Comparison of ENCODE assay signal across 8 cellular contexts in the genomic region with DNA sequence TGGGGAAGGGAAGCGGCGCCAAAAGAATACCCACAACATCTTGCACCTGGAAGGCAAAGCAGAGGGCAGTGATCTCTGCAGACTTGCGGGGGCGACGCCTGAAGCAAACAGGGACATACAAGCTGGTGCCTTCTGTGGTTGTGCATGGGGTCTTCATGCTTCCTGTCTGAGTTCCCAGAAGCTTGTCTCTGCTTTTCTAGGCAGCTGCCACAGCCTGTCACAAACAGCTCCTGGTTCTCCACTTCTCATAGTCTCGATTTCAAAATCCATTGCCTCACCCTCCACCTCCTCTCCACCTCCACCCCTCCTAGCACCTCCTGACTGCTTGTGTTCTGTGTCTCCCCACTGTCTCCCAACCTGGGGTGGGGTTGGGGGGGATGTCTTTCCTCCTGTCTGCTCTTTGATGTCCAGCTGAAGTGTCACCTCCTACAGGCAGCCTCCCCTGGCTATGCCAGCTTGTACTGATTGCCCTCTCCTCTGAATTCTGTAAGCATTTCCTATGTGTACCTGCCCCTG. TPM values are rescaled to one million over a fixed set of nuclear protein-coding genes. Genes with fewer than 3 reads are reported as not detected.
DNase-seq lines count a peak whose midpoint lies in the region; FAIRE-seq and TF ChIP-seq lines count a peak whose summit lies in the region.

No MANE protein-coding gene starts in this region.

- TF ChIP-seq EP300 in neural cell (conservative IDR thresholded peaks at IDR 0.05; ENCODE audit: poor library complexity, severe bottlenecking) = no peak

- no peaks in the 10 kb centered on the region for H3K36me3 ChIP-seq in HUES48 (ENCODE audit: control insufficient read depth, insufficient read depth, low read length)
- H3K36me3 ChIP-seq in breast epithelium = no peaks in the 10 kb centered on the region
- no peaks in the 10 kb centered on the region for H3K36me3 ChIP-seq in neural cell (ENCODE audit: insufficient read depth, low read length)

- DNase-seq in GM12891 (ENCODE audit: insufficient read length, low spot score) = no peak
- DNase-seq in breast epithelium (ENCODE audit: low spot score in 2 of 2) = no peak
- DNase-seq in ACHN = no peak
- DNase-seq in T-helper 9 cell = no peak
- DNase-seq in occipital lobe (lab: John Stamatoyannopoulos, UW) = no peak
- DNase-seq in glomerular visceral epithelial cell (ENCODE audit: extremely low spot score) = no peak

- H3K27me3 ChIP-seq in HUES48 (ENCODE audit: control insufficient read depth, insufficient read depth, low read length) (peaks cover 48% of the 10 kb centered on the region), breast epithelium (peaks cover 0 to 4% of the 10 kb centered on the region in 2 donors), neural cell (ENCODE audit: insufficient read depth, low read depth, low read length) (peaks cover 26% of the 10 kb centered on the region)

- H2AFZ ChIP-seq in neural cell (ENCODE audit: low read depth, low read length) = no peak overlapping the region

- in situ Hi-C loops in ACHN (cut with HindIII; ENCODE audit: low pct_ligation_motif_present, low pct_unique_long_range_greater_than_20kb, low sequenced_read_pairs) = no loop called here

- H3K4me2 ChIP-seq in neural cell (ENCODE audit: low read length) = no peak overlapping the region

- TF ChIP-seq RAD21 in neural cell (conservative IDR thresholded peaks at IDR 0.05) = no peak

- H3K27ac ChIP-seq in HUES48 (ENCODE audit: low read depth, low read length) (no peak overlapping the region), breast epithelium (no peak overlapping the region), neural cell (ENCODE audit: low read length) (no peak overlapping the region)

- TF ChIP-seq POLR2A in GM12891 (IDR thresholded peaks at IDR 0.05; ENCODE audit: low read depth, low read length) = no peak
- no peak for TF ChIP-seq POLR2A in breast epithelium (IDR thresholded peaks at IDR 0.05)

- H3K9me3 ChIP-seq in HUES48 (ENCODE audit: control insufficient read depth, insufficient read depth, low read length) (0 out of 2 replicates have a peak, but pooled peaks cover 2% of the 10 kb centered on the region), breast epithelium (no peaks in the 10 kb centered on the region), neural cell (ENCODE audit: low read length) (no peaks in the 10 kb centered on the region)

- H3F3A ChIP-seq in neural cell (ENCODE audit: insufficient read depth, low read length, poor library complexity, severe bottlenecking) = no peaks in the 10 kb centered on the region

- TF ChIP-seq CTCF in breast epithelium (IDR thresholded peaks at IDR 0.05) (no peak), neural cell (IDR thresholded peaks at IDR 0.05; ENCODE audit: poor library complexity, severe bottlenecking) (no peak)

- no peaks in the 10 kb centered on the region for H4K20me1 ChIP-seq in neural cell (ENCODE audit: insufficient read depth)

- H3K4me1 ChIP-seq in HUES48 (ENCODE audit: control insufficient read depth, insufficient read depth, low read length) (0 out of 2 replicates have a peak, but pooled peaks cover 5% of the 10 kb centered on the region), breast epithelium (peaks cover 0 to 5% of the 10 kb centered on the region in 2 donors)

- H3K4me3 ChIP-seq in HUES48 (ENCODE audit: low read depth, low read length) = peak overlapping the region; percentile 54
- peak overlapping the region; percentile 35 to 69 (median 52) for H3K4me3 ChIP-seq in breast epithelium
- H3K4me3 ChIP-seq in neural cell (ENCODE audit: low read length) = peak overlapping the region; percentile 59

- H3K9ac ChIP-seq in HUES48 (ENCODE audit: low read depth, low read length) (no peak overlapping the region), neural cell (ENCODE audit: low read length) (no peak overlapping the region)

- FAIRE-seq in GM12891 (lab: Jason Lieb, UNC) = peak; percentile 60

- H3K79me2 ChIP-seq in neural cell (replicated peaks; ENCODE audit: insufficient read depth, low read length) = no peaks in the 10 kb centered on the region

- H3K9me2 ChIP-seq in neural cell (ENCODE audit: insufficient read depth, low read length) = no peaks in the 10 kb centered on the region

- intact Hi-C loops in breast epithelium (cut with DNase I; ENCODE audit: low total_unique reads) = no loop called here

TF ChIP-seq in GM12891, 5 proteins besides CTCF, POLR2A, EP300 and RAD21:
- no peak for TF ChIP-seq POLR2AphosphoS5 (IDR thresholded peaks at IDR 0.05; ENCODE audit: low read depth, low read length)
- TF ChIP-seq SPI1 (IDR thresholded peaks at IDR 0.05; ENCODE audit: low read depth, low read length) = no peak
- no peak for TF ChIP-seq POU2F2 (IDR thresholded peaks at IDR 0.05; ENCODE audit: low read depth, low read length)
- TF ChIP-seq PAX5 (IDR thresholded peaks at IDR 0.05; ENCODE audit: insufficient read depth, low read length, severe bottlenecking) = no peak
- TF ChIP-seq TAF1 (IDR thresholded peaks at IDR 0.05; ENCODE audit: low read depth, low read length) = no peak

TF ChIP-seq in neural cell, 6 proteins besides CTCF, POLR2A, EP300 and RAD21:
- TF ChIP-seq EZH2 (IDR thresholded peaks at IDR 0.05; ENCODE audit: borderline replicate concordance, insufficient read depth, low read length, poor library complexity, severe bottlenecking) = no peak

RNA-seq across cellular contexts. Expression of gene PROC, which starts 1.7 kb away (rescaled TPM):
- polyA plus RNA-seq in GM12891 (2012; ENCODE audit: low read depth, missing spikeins) = not detected
- total RNA-seq in breast epithelium = not detected
- 0.24 and 0.33 TPM in 2 replicates for polyA plus RNA-seq in neural cell
- polyA minus RNA-seq in neural cell = not detected in 2 replicates
- not detected for total RNA-seq in occipital lobe

RNA-seq across cellular contexts. Expression of gene MAP3K2, which starts 28.8 kb away (rescaled TPM):
- polyA plus RNA-seq in GM12891 (2012; ENCODE audit: low read depth, missing spikeins) = 6.7 TPM
- total RNA-seq in breast epithelium (10 to 100 TPM; 55.7 to 62.2 (median 58.4) TPM), occipital lobe (62.1 TPM)
- polyA plus RNA-seq in neural cell = 27.8 and 37.0 TPM in 2 replicates
- polyA minus RNA-seq in neural cell = 73.0 and 74.7 TPM in 2 replicates
